16 cellular contexts compared by ENCODE assay signal in the genomic region with DNA sequence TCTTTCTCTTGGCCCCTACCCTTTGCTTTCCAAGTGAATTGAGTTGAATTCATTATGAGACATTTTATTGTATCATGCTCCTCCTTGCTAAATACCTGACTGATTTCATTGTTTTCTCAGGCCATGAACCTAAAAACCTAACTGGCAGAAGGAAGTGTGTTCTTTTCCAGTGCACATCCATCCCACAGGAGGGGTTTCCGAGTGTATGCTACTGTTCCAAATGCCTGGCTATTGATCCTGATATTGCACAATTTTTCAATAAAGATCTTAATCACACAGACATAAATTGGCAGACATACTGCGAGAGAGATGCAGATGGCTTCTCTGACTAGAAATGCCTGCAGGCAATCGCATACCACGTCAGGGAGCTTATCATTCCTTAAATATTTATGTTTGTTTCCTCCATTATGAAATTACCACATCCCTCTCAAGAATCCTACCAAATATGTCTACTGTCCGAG.
DNase-seq lines count a peak whose midpoint lies in the region; ATAC-seq and TF ChIP-seq lines count a peak whose summit lies in the region.
"Had no signal": no experiment of that assay in that cellular context is flagged by ENCODE, and none has a peak within 500 bp of the region (broad histone marks: within the 10 kb centered on the region; RNA-seq: fewer than 3 reads in every experiment).

No MANE protein-coding gene starts in this region.

- H3K27me3 Mint-ChIP-seq in Caco-2 (ENCODE audit: insufficient read depth, unreplicated experiment), result no peaks in the 10 kb centered on the region
- no peaks in the 10 kb centered on the region for H3K27me3 Mint-ChIP-seq in mesothelial cell of epicardium (ENCODE audit: low read depth)
- H3K27me3 Mint-ChIP-seq: CD4-positive, alpha-beta T cell had no signal

- in situ Hi-C loops in brain microvascular endothelial cell (cut with HindIII; ENCODE audit: low pct_ligation_motif_present, low sequenced_read_pairs), result no loop called here

- no peaks in the 10 kb centered on the region for H3K36me3 ChIP-seq in Caco-2 (ENCODE audit: control insufficient read depth, insufficient read depth, low read length)
- no peaks in the 10 kb centered on the region for H3K36me3 ChIP-seq in brain microvascular endothelial cell (replicated peaks)

- DNase-seq in Caco-2 (peak; percentile 64 to 68), M059J (ENCODE audit: low read depth) (peak; percentile 82), brain microvascular endothelial cell (peak; percentile 9), mesothelial cell of epicardium (ENCODE audit: low spot score in 2 of 2, unreplicated experiment in 2 of 2) (peak in 1 of 2 experiments; percentile 43), iPS-NIHi11 (ENCODE audit: low spot score) (no peak), SKM-1 treated with dmso at 0.1 percent for 144 hours (lab: John Stamatoyannopoulos, UW; ENCODE audit: unreplicated experiment) (no peak), nucleus accumbens (lab: John Stamatoyannopoulos, UW) (no peak)
- DNase-seq: activated CD4-positive, CD25-positive, alpha-beta regulatory T cell treated with anti-CD3 and anti-CD28 coated beads, Interleukin-2, amount 50 U/mL, for 72 hours; activated T-cell treated with anti-CD3 and anti-CD28 coated beads, Interleukin-2, amount 50 U/mL, for 4 hours; CD4-positive, alpha-beta T cell; NCI-H1092; NCI-H524 treated with DMSO at 0.1 percent for 48 hours; stimulated activated CD4-positive, alpha-beta T cell treated with anti-CD3 and anti-CD28 coated beads, Interleukin-2, amount 100 ng/mL, for 48 hours; stimulated activated naive CD4-positive, alpha-beta T cell treated with Interleukin-2 at 50 U/mL for 16 hours had no signal

- no peak overlapping the region for H3K4me3 ChIP-seq in Caco-2 (ENCODE audit: low read depth, low read length)
- no peak overlapping the region for H3K4me3 ChIP-seq in brain microvascular endothelial cell (ENCODE audit: low read depth, low read length)

- POLR2A ChIA-PET in Caco-2 (lab: Charles Lee), result interaction anchor here (0.7 to 1.3 kb wide), 3 partner anchors 53 to 184 kb away, joined by 3 read pairs; no protein-coding TSS in a partner anchor

- H3K27ac Mint-ChIP-seq in Caco-2 (ENCODE audit: unreplicated experiment), result peak overlapping the region; percentile 48
- peak overlapping the region; percentile 94 for H3K27ac Mint-ChIP-seq in mesothelial cell of epicardium
- H3K27ac Mint-ChIP-seq: CD4-positive, alpha-beta T cell had no signal

- intact Hi-C loops in Caco-2 (cut with micrococcal nuclease; ENCODE audit: unreplicated experiment), result loop anchor here (1.0 kb wide), 1 partner anchor 10 kb away; no protein-coding TSS in a partner anchor

- TF ChIP-seq CTCF in Caco-2 (IDR thresholded peaks at IDR 0.05; ENCODE audit: insufficient read depth in 1 of 2, low read depth in 1 of 2, low read length in 1 of 2, severe bottlenecking in 1 of 2, unreplicated experiment in 1 of 2) (no peak), brain microvascular endothelial cell (IDR thresholded peaks at IDR 0.05; ENCODE audit: low read depth, low read length, missing control alignments) (no peak), mesothelial cell of epicardium (IDR thresholded peaks at IDR 0.05; ENCODE audit: unreplicated experiment) (no peak)

- peaks cover 4% of the 10 kb centered on the region for H3K36me3 Mint-ChIP-seq in Caco-2 (ENCODE audit: insufficient read depth, unreplicated experiment)
- H3K36me3 Mint-ChIP-seq in mesothelial cell of epicardium, result peaks cover 5% of the 10 kb centered on the region
- H3K36me3 Mint-ChIP-seq: brain had no signal

- H3K27ac ChIP-seq in brain microvascular endothelial cell, result no peak overlapping the region

- BruUV-seq in Caco-2 (replicated peaks; lab: Mats Ljungman, UMichigan), result no TSS peak

- CTCF ChIA-PET in Caco-2 (lab: Charles Lee), result interaction anchor here (1.0 to 1.3 kb wide), 3 partner anchors 12 to 115 kb away, joined by 4 to 7 read pairs (median 4); no protein-coding TSS in a partner anchor

- H3K4me1 Mint-ChIP-seq in Caco-2 (ENCODE audit: low read depth, unreplicated experiment), result peaks cover 43% of the 10 kb centered on the region
- H3K4me1 Mint-ChIP-seq in mesothelial cell of epicardium, result peaks cover 39% of the 10 kb centered on the region

- no peaks in the 10 kb centered on the region for H3K27me3 ChIP-seq in Caco-2 (replicated peaks; ENCODE audit: control insufficient read depth, insufficient read depth, low read length)
- H3K27me3 ChIP-seq in brain microvascular endothelial cell (replicated peaks), result no peaks in the 10 kb centered on the region

- no peaks in the 10 kb centered on the region for H3K9me3 ChIP-seq in Caco-2

- peak overlapping the region; percentile 61 for H3K4me3 Mint-ChIP-seq in Caco-2 (ENCODE audit: unreplicated experiment)
- peak overlapping the region; percentile 26 for H3K4me3 Mint-ChIP-seq in mesothelial cell of epicardium
- H3K4me3 Mint-ChIP-seq: activated T-cell treated with anti-CD3 and anti-CD28 coated beads, Interleukin-2, amount 50 U/mL, for 4 hours; CD4-positive, alpha-beta T cell had no signal

- no peaks in the 10 kb centered on the region for H3K9me3 Mint-ChIP-seq in Caco-2 (ENCODE audit: unreplicated experiment)
- H3K9me3 Mint-ChIP-seq in mesothelial cell of epicardium, result peaks cover 17% of the 10 kb centered on the region
- H3K9me3 Mint-ChIP-seq: CD4-positive, alpha-beta T cell had no signal

- H3K4me1 ChIP-seq in Caco-2, result peaks cover 32% of the 10 kb centered on the region

- ATAC-seq in GM19397 (IDR thresholded peaks at IDR 0.05; ENCODE audit: unreplicated experiment), result no peak
- ATAC-seq: activated T-cell treated with anti-CD3 and anti-CD28 coated beads, Interleukin-2, amount 50 U/mL, for 4 hours had no signal

Comparison
In these comparisons a context has a peak if more than half of its experiments do, and no peak if none do; other contexts are left out.
1. DNase-seq: peak in Caco-2 (2 of 2), M059J (single experiment) and brain microvascular endothelial cell (single experiment); none in iPS-NIHi11 (single experiment), SKM-1 treated with dmso at 0.1 percent for 144 hours (single experiment) and nucleus accumbens (0 of 56).